ENCODE assay signal across 13 cellular contexts in the genomic region with DNA sequence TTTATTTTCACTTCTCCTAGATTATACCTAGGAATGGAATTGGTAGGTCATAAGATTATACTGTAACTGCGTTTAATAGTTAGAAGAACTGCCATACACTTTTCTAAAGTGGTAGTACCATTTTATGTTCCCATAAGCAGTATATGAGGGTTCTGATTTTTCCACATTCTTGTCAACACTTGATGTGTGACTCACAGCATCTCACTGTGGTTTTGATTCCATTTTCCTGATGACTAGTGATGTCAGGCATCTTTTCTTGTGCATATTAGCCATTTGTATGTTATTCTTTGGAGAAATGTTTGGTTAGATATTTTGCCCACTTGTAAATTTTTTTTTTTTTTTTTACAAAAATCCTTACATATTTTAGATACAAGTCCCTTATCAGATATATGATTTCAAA. TPM values are rescaled to one million over a fixed set of nuclear protein-coding genes. Genes with fewer than 3 reads are reported as not detected.
A peak's percentile ranks its signal among the peaks of the same experiment; 100 is the strongest.
DNase-seq lines count a peak whose midpoint lies in the region; ATAC-seq, FAIRE-seq and TF ChIP-seq lines count a peak whose summit lies in the region.
"Had no signal": no experiment of that assay in that cellular context is flagged by ENCODE, and none has a peak within 500 bp of the region (broad histone marks: within the 10 kb centered on the region; RNA-seq: fewer than 3 reads in every experiment).

No MANE protein-coding gene starts in this region.

- FAIRE-seq in HTR-8/SVneo (lab: Jason Lieb, UNC) (no peak), keratinocyte (lab: Jason Lieb, UNC) (peak; percentile 73)
- FAIRE-seq: GM18507 had no signal

- intact Hi-C loops in natural killer cell (cut with micrococcal nuclease): no loop called here

- no peak overlapping the region for H3K27ac Mint-ChIP-seq in natural killer cell

- peaks cover 31% of the 10 kb centered on the region for H3K79me2 ChIP-seq in keratinocyte (ENCODE audit: control insufficient read depth, insufficient read depth, low read length)

- no peak for ATAC-seq in natural killer cell
- ATAC-seq: activated T-cell treated with anti-CD3 and anti-CD28 coated beads, Interleukin-2, amount 50 U/mL, for 4 hours had no signal

- H3K36me3 ChIP-seq in keratinocyte (ENCODE audit: control insufficient read depth in 2 of 2, extremely low read depth in 1 of 2, insufficient read depth in 2 of 2, low read length in 2 of 2) (peaks cover 14 to 18% of the 10 kb centered on the region in 2 experiments), HAP-1 (replicated peaks) (peaks cover 29% of the 10 kb centered on the region)

- no peak overlapping the region for H3K9ac ChIP-seq in keratinocyte (ENCODE audit: control insufficient read depth, extremely low read depth, insufficient read depth, low read length)

- H2AFZ ChIP-seq in keratinocyte (ENCODE audit: control insufficient read depth, low read length): no peak overlapping the region
- H2AFZ ChIP-seq: hepatocyte had no signal

- H3K4me1 Mint-ChIP-seq in natural killer cell: peaks cover 27 to 31% of the 10 kb centered on the region in 2 donors

- no peak for TF ChIP-seq CTCF in astrocyte of the cerebellum (IDR thresholded peaks at IDR 0.05; ENCODE audit: low read depth, low read length, missing control alignments)
- no peak for TF ChIP-seq CTCF in keratinocyte (optimal IDR thresholded peaks at IDR 0.05 in 1 of 3, IDR thresholded peaks at IDR 0.05 in 1 of 3, conservative IDR thresholded peaks at IDR 0.05 in 1 of 3; ENCODE audit: extremely low read depth in 1 of 3, insufficient read depth in 2 of 3, low read length in 3 of 3)
- no peak for TF ChIP-seq CTCF in natural killer cell (IDR thresholded peaks at IDR 0.05)

- H3K4me3 ChIP-seq in astrocyte of the cerebellum (ENCODE audit: low read depth, low read length) (no peak overlapping the region), keratinocyte (ENCODE audit: control insufficient read depth in 2 of 3, extremely low read depth in 1 of 3, insufficient read depth in 2 of 3, low read depth in 1 of 3, low read length in 3 of 3) (no peak overlapping the region), HAP-1 (no peak overlapping the region)
- H3K4me3 ChIP-seq: hepatocyte, lung had no signal

- no peak overlapping the region for H3K4me2 ChIP-seq in keratinocyte (ENCODE audit: control insufficient read depth, extremely low read depth, insufficient read depth, low read depth, low read length)

- no peak overlapping the region for H3K27ac ChIP-seq in keratinocyte (ENCODE audit: control insufficient read depth, insufficient read depth, low read length)
- H3K27ac ChIP-seq: hepatocyte had no signal

- in situ Hi-C loops in astrocyte of the cerebellum (cut with HindIII; ENCODE audit: low sequenced_read_pairs) (no loop called here), HAP-1 (cut with MboI; ENCODE audit: low sequenced_read_pairs) (no loop called here)

- H3K9me3 ChIP-seq in keratinocyte (ENCODE audit: control insufficient read depth, low read depth, low read length): no peaks in the 10 kb centered on the region
- no peaks in the 10 kb centered on the region for H3K9me3 ChIP-seq in HAP-1

- dilution Hi-C loops in keratinocyte (cut with MboI; ENCODE audit: extremely low pct_ligation_motif_present, low sequenced_read_pairs): no loop called here

- H3K27me3 Mint-ChIP-seq in natural killer cell (ENCODE audit: low read depth in 2 of 2): no peaks in the 10 kb centered on the region

- DNase-seq in AG20443 (ENCODE audit: low spot score) (peak; percentile 19), HTR-8/SVneo (ENCODE audit: insufficient read length, low spot score) (peak; percentile 34), astrocyte of the cerebellum (ENCODE audit: low read depth) (peak; percentile 15), keratinocyte (ENCODE audit: low read depth, low spot score) (peak; percentile 56), natural killer cell (no peak), activated gamma-delta T cell (lab: John Stamatoyannopoulos, UW) (no peak), HuH-7 (ENCODE audit: low spot score) (no peak), HAP-1 (ENCODE audit: low spot score in 2 of 2) (no peak)
- DNase-seq: activated T-cell treated with anti-CD3 and anti-CD28 coated beads, Interleukin-2, amount 50 U/mL, for 4 hours; NCI-H2171 treated with DMSO at 0.1 percent for 48 hours had no signal

- H3K4me3 Mint-ChIP-seq in natural killer cell: no peak overlapping the region

- H3K27me3 ChIP-seq in keratinocyte (ENCODE audit: control insufficient read depth, extremely low read depth, insufficient read depth, low read length) (no peaks in the 10 kb centered on the region), HAP-1 (ENCODE audit: low read depth) (no peaks in the 10 kb centered on the region)
- H3K27me3 ChIP-seq: hepatocyte had no signal

- H3K4me1 ChIP-seq in keratinocyte (ENCODE audit: control insufficient read depth, extremely low read depth, insufficient read depth, low read length) (peaks cover 14% of the 10 kb centered on the region), HAP-1 (peaks cover 9% of the 10 kb centered on the region)

- no peaks in the 10 kb centered on the region for H3K9me1 ChIP-seq in keratinocyte (ENCODE audit: control insufficient read depth, extremely low read depth, insufficient read depth, low read length)

- peaks cover 29% of the 10 kb centered on the region for H3K36me3 Mint-ChIP-seq in natural killer cell

- H4K20me1 ChIP-seq in keratinocyte (ENCODE audit: control insufficient read depth, extremely low read depth, insufficient read depth, low read length): no peaks in the 10 kb centered on the region

- H3K9me3 Mint-ChIP-seq in natural killer cell: no peaks in the 10 kb centered on the region
- H3K9me3 Mint-ChIP-seq: activated T-cell treated with anti-CD3 and anti-CD28 coated beads, Interleukin-2, amount 50 U/mL, for 4 hours had no signal

RNA-seq across cellular contexts. Expression of a gene that starts 2.3 kb away (rescaled TPM):
- 11.8 to 22.9 TPM (median 16.6 TPM) in 3 replicates for polyA plus RNA-seq in keratinocyte
- polyA plus RNA-seq in keratinocyte (2011; ENCODE audit: low read depth): 2.2 TPM
- polyA plus RNA-seq in keratinocyte (2011; cell fraction: cytosol; rRNA removed): 9.6 and 19.1 TPM in 2 replicates
- 19.5 and 25.4 TPM in 2 replicates for polyA plus RNA-seq in keratinocyte (2011; cell fraction: nucleus; rRNA removed)
- polyA plus RNA-seq in keratinocyte (2012; ENCODE audit: low replicate concordance): 8.5 and 11.8 TPM in 2 replicates
- polyA minus RNA-seq in keratinocyte: 12.5 to 38.5 TPM (median 21.1 TPM) in 3 replicates
- 13.6 TPM for polyA minus RNA-seq in keratinocyte (2011; cell fraction: cytosol; rRNA and poly(A)+ RNA removed)
- polyA minus RNA-seq in keratinocyte (2011; cell fraction: nucleus; rRNA and poly(A)+ RNA removed): 20.5 and 32.6 TPM in 2 replicates
- 10 to 100 TPM; 20.0 to 33.8 (median 30.7) TPM for total RNA-seq in natural killer cell

RNA-seq across cellular contexts. Expression of a gene that starts 2.5 kb away (rescaled TPM):
- 43.7 to 81.2 TPM (median 44.5 TPM) in 3 replicates for polyA plus RNA-seq in keratinocyte
- 65.7 TPM for polyA plus RNA-seq in keratinocyte (2011; ENCODE audit: low read depth)
- 38.5 and 81.6 TPM in 2 replicates for polyA plus RNA-seq in keratinocyte (2011; cell fraction: cytosol; rRNA removed)
- polyA plus RNA-seq in keratinocyte (2011; cell fraction: nucleus; rRNA removed): 47.4 and 66.0 TPM in 2 replicates
- 29.8 and 39.9 TPM in 2 replicates for polyA plus RNA-seq in keratinocyte (2012; ENCODE audit: low replicate concordance)
- 17.9 to 54.3 TPM (median 30.3 TPM) in 3 replicates for polyA minus RNA-seq in keratinocyte
- polyA minus RNA-seq in keratinocyte (2011; cell fraction: cytosol; rRNA and poly(A)+ RNA removed): 27.4 TPM
- 29.4 and 67.4 TPM in 2 replicates for polyA minus RNA-seq in keratinocyte (2011; cell fraction: nucleus; rRNA and poly(A)+ RNA removed)
- 10 to 100 TPM; 14.3 to 16.7 (median 15.2) TPM for total RNA-seq in natural killer cell

Comparison
In these comparisons a context has a peak if more than half of its experiments do, and no peak if none do; other contexts are left out.
1. DNase-seq: peak in AG20443 (single experiment), HTR-8/SVneo (single experiment), astrocyte of the cerebellum (single experiment) and keratinocyte (single experiment); none in natural killer cell (single experiment), activated gamma-delta T cell (single experiment), HuH-7 (single experiment) and HAP-1 (0 of 2).